Comparison of ENCODE assay signal across 9 cellular contexts in the genomic region with DNA sequence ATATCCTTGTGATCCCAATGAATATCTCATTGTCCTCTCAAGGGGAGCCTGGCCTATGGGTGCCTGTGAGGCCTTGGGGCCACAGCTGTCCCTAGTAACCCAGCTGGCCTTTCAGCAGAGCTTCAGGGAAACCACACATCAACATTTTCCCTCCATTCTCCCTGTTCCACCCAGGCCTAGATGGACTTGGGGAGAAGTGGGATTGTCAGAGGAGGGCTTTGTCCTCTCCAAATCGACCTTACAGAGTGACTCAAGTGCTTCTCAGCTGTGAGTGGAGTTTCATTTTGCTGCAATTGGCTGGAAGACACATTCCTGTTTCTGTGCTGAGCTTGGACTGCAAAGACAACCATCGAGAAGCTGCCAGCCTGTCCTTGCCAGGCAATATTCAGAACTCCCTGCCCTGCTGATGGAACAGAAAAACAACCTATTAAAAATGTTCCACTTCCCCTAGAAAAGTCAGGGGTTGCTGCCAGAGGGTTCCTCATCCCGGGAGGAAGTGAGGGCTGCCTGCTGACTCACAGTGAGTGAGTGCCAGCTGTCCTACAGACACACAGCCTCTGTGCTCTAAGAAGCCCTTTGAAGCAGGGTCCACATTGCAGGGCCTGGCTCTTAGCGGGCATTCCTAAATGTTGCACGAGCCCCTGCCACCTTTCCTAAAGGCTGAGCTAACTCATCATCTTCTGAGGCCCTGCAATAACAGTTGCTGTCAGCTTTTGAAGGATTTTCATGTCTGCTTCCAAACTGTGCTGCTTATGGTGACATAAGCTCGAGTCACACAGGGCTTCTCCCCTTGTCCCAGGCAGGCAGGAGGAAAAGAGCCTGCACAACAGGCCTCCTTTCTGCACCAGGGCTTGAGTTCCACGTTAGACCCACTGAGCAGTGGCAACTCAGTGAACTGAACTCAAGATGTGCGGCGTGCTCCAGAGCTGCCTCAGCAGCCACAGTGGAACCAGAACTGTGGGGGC. TPM values are rescaled to one million over a fixed set of nuclear protein-coding genes. Genes with fewer than 3 reads are reported as not detected.
DNase-seq lines count a peak whose midpoint lies in the region; ATAC-seq and FAIRE-seq lines count a peak whose summit lies in the region.
"Had no signal": no experiment of that assay in that cellular context is flagged by ENCODE, and none has a peak within 500 bp of the region (broad histone marks: within the 10 kb centered on the region; RNA-seq: fewer than 3 reads in every experiment).

No MANE protein-coding gene starts in this region.

- intact Hi-C loops in posterior cingulate gyrus (cut with DNase I) = loop anchor here (5.0 kb wide), 1 partner anchor 42 kb away; a partner anchor contains a TSS

- ATAC-seq in HG03521 (IDR thresholded peaks at IDR 0.05; ENCODE audit: unreplicated experiment) = no peak

- FAIRE-seq in frontal cortex (lab: Jason Lieb, UNC) = no peak
- FAIRE-seq: A204.1 had no signal

- DNase-seq in NCI-H187 (lab: John Stamatoyannopoulos, UW) = peak; percentile 50 to 68
- no peak for DNase-seq in NCI-H187 treated with DMSO at 0.1 percent for 48 hours (lab: John Stamatoyannopoulos, UW)
- DNase-seq in SKM-1 treated with dmso at 0.1 percent for 144 hours (lab: John Stamatoyannopoulos, UW; ENCODE audit: unreplicated experiment) = peak; percentile 42
- DNase-seq in frontal cortex (ENCODE audit: low spot score in 2 of 2) = peak; percentile 58 to 62
- DNase-seq in posterior cingulate gyrus = peak; percentile 64 to 96 (median 75)
- DNase-seq in ecto neural progenitor cell (ENCODE audit: low spot score) = no peak
- DNase-seq in SK-N-DZ (ENCODE audit: low spot score) = no peak

RNA-seq across cellular contexts. Expression of a gene that starts 20.5 kb away (rescaled TPM):
- total RNA-seq in frontal cortex = not detected
- not detected in 2 replicates for polyA plus RNA-seq in SK-N-DZ (2014; cell fraction: cytosol; rRNA removed)
- not detected in 2 replicates for polyA plus RNA-seq in SK-N-DZ (2014; cell fraction: nucleus; rRNA removed)

RNA-seq across cellular contexts. Expression of a gene that starts 42.8 kb away (rescaled TPM):
- 8.2 TPM for total RNA-seq in frontal cortex
- polyA plus RNA-seq in SK-N-DZ (2014; cell fraction: cytosol; rRNA removed) = 16.3 and 25.1 TPM in 2 replicates
- polyA plus RNA-seq in SK-N-DZ (2014; cell fraction: nucleus; rRNA removed) = 22.8 and 28.8 TPM in 2 replicates

Comparison
In these comparisons a context has a peak if more than half of its experiments do, and no peak if none do; other contexts are left out.
1. DNase-seq: peak in NCI-H187 (2 of 2), SKM-1 treated with dmso at 0.1 percent for 144 hours (single experiment), frontal cortex (2 of 2) and posterior cingulate gyrus (10 of 10); none in NCI-H187 treated with DMSO at 0.1 percent for 48 hours (single experiment), ecto neural progenitor cell (single experiment) and SK-N-DZ (single experiment).